In the genomic region with DNA sequence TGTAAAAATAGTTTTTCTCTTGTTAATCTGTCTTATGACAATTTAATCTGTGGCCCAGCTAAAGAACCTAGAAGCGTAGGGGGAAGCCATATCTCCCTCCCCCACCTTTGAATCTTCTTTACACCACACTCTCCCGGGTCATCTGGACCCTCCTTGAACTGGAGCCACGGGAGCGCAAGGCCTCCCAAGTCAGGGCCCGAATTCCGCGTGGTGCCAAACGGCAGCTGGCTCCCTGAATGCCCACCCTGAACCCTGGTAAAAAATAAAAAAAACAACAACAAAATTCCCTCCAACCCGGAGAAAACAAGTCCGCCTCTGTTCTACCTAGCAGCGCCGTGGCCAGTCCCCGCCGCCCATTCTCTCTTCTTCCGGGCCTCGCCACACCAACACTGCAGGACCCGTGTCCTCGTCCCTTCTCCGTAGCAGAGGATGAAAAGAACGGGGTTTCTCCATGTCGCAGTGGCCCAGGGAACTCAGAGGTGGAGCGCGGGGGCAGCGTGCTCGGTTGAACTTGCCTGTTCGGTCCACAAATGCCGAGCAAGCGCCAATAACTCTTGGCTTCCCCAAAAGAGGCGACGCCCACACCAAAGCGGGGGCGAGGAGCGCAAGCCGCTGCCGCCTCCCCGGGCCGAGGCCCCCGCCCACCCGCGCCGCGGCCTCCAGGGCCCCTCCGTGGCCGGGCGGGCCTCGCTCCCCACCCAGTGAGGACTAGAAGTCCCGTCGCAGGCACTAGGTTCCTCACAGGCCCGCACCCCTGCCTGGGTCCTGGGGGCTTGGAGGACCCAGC, we compare ENCODE assay signal across 1 cellular context.
TF ChIP-seq lines count a peak whose summit lies in the region.

No MANE protein-coding gene starts in this region.

TF ChIP-seq in endothelial cell of umbilical vein, 7 proteins besides CTCF, POLR2A, EP300 and RAD21 (continued from another document):
- TF ChIP-seq GATA2 (IDR thresholded peaks at IDR 0.05; ENCODE audit: insufficient read depth, insufficient read length, low read depth, low read length) = no peak
- TF ChIP-seq, protein P1, sequence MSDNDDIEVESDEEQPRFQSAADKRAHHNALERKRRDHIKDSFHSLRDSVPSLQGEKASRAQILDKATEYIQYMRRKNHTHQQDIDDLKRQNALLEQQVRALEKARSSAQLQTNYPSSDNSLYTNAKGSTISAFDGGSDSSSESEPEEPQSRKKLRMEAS (IDR thresholded peaks at IDR 0.05; ENCODE audit: insufficient read depth, insufficient read length) = no peak
TF ChIP-seq in endothelial cell of umbilical vein: peak in this region for 0.
